9 cellular contexts compared by ENCODE assay signal in the genomic region with DNA sequence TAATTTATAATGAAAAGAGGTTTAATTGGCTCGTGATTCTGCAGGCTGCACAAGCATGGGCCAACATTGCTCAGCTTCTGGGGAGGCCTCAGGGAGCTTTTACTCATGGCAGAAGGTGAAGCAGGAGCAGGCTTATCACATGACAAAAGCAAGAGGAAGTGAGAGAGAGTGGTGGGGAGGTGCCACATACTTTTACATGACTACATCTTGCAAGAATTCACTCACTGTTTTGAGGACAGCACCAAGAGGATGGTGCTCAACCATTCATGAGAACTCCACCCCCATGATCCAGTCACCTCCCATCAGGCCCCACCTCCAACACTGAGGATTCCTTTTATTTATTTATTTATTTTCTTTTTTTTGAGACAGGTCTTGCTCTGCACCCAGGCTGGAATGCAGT. TPM values are rescaled to one million over a fixed set of nuclear protein-coding genes. Genes with fewer than 3 reads are reported as not detected.
A peak's percentile ranks its signal among the peaks of the same experiment; 100 is the strongest.
DNase-seq lines count a peak whose midpoint lies in the region; TF ChIP-seq lines count a peak whose summit lies in the region.
"Had no signal": no experiment of that assay in that cellular context is flagged by ENCODE, and none has a peak within 500 bp of the region (broad histone marks: within the 10 kb centered on the region; RNA-seq: fewer than 3 reads in every experiment).

No MANE protein-coding gene starts in this region.

- H3K4me3 Mint-ChIP-seq in activated CD4-positive, alpha-beta T cell treated with anti-CD3 and anti-CD28 coated beads, Interleukin-2, amount 10 ng/mL, durations not matched to agents 24 days and 14 days: no peak overlapping the region

- DNase-seq in activated CD4-positive, alpha-beta T cell treated with anti-CD3 and anti-CD28 coated beads for 48 hours: peak; percentile 21
- DNase-seq in activated CD4-positive, alpha-beta T cell treated with anti-CD3 and anti-CD28 coated beads, Interleukin-2, amount 10 ng/mL, durations not matched to agents 24 days and 14 days: no peak
- DNase-seq in NCI-H226 (peak; percentile 90), choroid plexus epithelial cell (ENCODE audit: low read depth) (peak; percentile 90), renal cortical epithelial cell (ENCODE audit: low read depth) (peak; percentile 95), HEK293T (ENCODE audit: extremely low spot score) (no peak), germinal center (ENCODE audit: low spot score) (no peak), NCI-H1048 (lab: John Stamatoyannopoulos, UW) (no peak)

- intact Hi-C loops in activated CD4-positive, alpha-beta T cell treated with anti-CD3 and anti-CD28 coated beads, Interleukin-2, amount 10 ng/mL, durations not matched to agents 24 days and 14 days (cut with micrococcal nuclease): no loop called here

- H3K4me3 ChIP-seq in choroid plexus epithelial cell (ENCODE audit: low read depth, low read length): no peak overlapping the region

- no peak overlapping the region for H3K27ac Mint-ChIP-seq in activated CD4-positive, alpha-beta T cell treated with anti-CD3 and anti-CD28 coated beads, Interleukin-2, amount 10 ng/mL, durations not matched to agents 24 days and 14 days
- H3K27ac Mint-ChIP-seq: activated T-helper 2 cell treated with anti-CD3 and anti-CD28 coated beads, Interferon-gamma antibody, Interleukin-2, Interleukin-4, amounts not matched to agents 10 μg/mL and 5 μg/mL and 100 μg/mL, durations not matched to agents 14 hours and 24 hours and 36 hours had no signal

- POLR2A ChIA-PET in HEK293T (lab: Yijun Ruan, JAX): no interaction called here

- no peaks in the 10 kb centered on the region for H3K9me3 Mint-ChIP-seq in activated CD4-positive, alpha-beta T cell treated with anti-CD3 and anti-CD28 coated beads, Interleukin-2, amount 10 ng/mL, durations not matched to agents 24 days and 14 days
- H3K9me3 Mint-ChIP-seq: activated T-helper 2 cell treated with anti-CD3 and anti-CD28 coated beads, Interferon-gamma antibody, Interleukin-2, Interleukin-4, amounts not matched to agents 10 μg/mL and 5 μg/mL and 100 μg/mL, durations not matched to agents 14 hours and 24 hours and 36 hours had no signal

- CTCF ChIA-PET in HEK293T (lab: Yijun Ruan, JAX): no interaction called here

- no peaks in the 10 kb centered on the region for H3K27me3 Mint-ChIP-seq in activated CD4-positive, alpha-beta T cell treated with anti-CD3 and anti-CD28 coated beads, Interleukin-2, amount 10 ng/mL, durations not matched to agents 24 days and 14 days

- peaks cover 17% of the 10 kb centered on the region for H3K4me1 Mint-ChIP-seq in activated CD4-positive, alpha-beta T cell treated with anti-CD3 and anti-CD28 coated beads, Interleukin-2, amount 10 ng/mL, durations not matched to agents 24 days and 14 days

- no peaks in the 10 kb centered on the region for H3K36me3 Mint-ChIP-seq in activated CD4-positive, alpha-beta T cell treated with anti-CD3 and anti-CD28 coated beads, Interleukin-2, amount 10 ng/mL, durations not matched to agents 24 days and 14 days (ENCODE audit: low read depth)

- no peak for TF ChIP-seq CTCF in choroid plexus epithelial cell (conservative IDR thresholded peaks at IDR 0.05; ENCODE audit: low read depth, low read length)

TF ChIP-seq in HEK293T, 16 proteins besides CTCF, POLR2A, EP300 and RAD21:
- no peak for TF ChIP-seq ELF4 (IDR thresholded peaks at IDR 0.05)
- TF ChIP-seq FOXA1 (IDR thresholded peaks at IDR 0.05): no peak
- TF ChIP-seq ARNT (IDR thresholded peaks at IDR 0.05): no peak
- TF ChIP-seq FOXK2 (IDR thresholded peaks at IDR 0.05): no peak
- TF ChIP-seq L3MBTL2 (conservative IDR thresholded peaks at IDR 0.05): no peak
- TF ChIP-seq HDGF (IDR thresholded peaks at IDR 0.05; ENCODE audit: borderline replicate concordance): no peak
- no peak for TF ChIP-seq TARDBP (IDR thresholded peaks at IDR 0.05)
- no peak for TF ChIP-seq NFRKB (IDR thresholded peaks at IDR 0.05)
- TF ChIP-seq SUZ12 (IDR thresholded peaks at IDR 0.05): no peak
- no peak for TF ChIP-seq BHLHE40 (IDR thresholded peaks at IDR 0.05; ENCODE audit: borderline replicate concordance)
- no peak for TF ChIP-seq FOXM1 (IDR thresholded peaks at IDR 0.05; ENCODE audit: borderline replicate concordance)
- TF ChIP-seq SP1 (IDR thresholded peaks at IDR 0.05): no peak
- TF ChIP-seq LEF1 (IDR thresholded peaks at IDR 0.05; ENCODE audit: borderline replicate concordance): no peak
- no peak for TF ChIP-seq CTBP1 (IDR thresholded peaks at IDR 0.05; ENCODE audit: borderline replicate concordance)
- TF ChIP-seq, protein P1, sequence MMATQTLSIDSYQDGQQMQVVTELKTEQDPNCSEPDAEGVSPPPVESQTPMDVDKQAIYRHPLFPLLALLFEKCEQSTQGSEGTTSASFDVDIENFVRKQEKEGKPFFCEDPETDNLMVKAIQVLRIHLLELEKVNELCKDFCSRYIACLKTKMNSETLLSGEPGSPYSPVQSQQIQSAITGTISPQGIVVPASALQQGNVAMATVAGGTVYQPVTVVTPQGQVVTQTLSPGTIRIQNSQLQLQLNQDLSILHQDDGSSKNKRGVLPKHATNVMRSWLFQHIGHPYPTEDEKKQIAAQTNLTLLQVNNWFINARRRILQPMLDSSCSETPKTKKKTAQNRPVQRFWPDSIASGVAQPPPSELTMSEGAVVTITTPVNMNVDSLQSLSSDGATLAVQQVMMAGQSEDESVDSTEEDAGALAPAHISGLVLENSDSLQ (IDR thresholded peaks at IDR 0.05): no peak
- no peak for TF ChIP-seq ZNF384 (IDR thresholded peaks at IDR 0.05)

RNA-seq across cellular contexts. Expression of gene PLEKHM2, which starts 5.5 kb away (rescaled TPM):
- total RNA-seq in activated CD4-positive, alpha-beta T cell treated with anti-CD3 and anti-CD28 coated beads, Interleukin-2, amount 10 ng/mL, durations not matched to agents 24 days and 14 days: 59.9 and 60.3 TPM in 2 replicates
- 46.4 and 77.7 TPM in 2 replicates for total RNA-seq in renal cortical epithelial cell

RNA-seq across cellular contexts. Expression of gene SLC25A34, which starts 57.5 kb away (rescaled TPM):
- total RNA-seq in activated CD4-positive, alpha-beta T cell treated with anti-CD3 and anti-CD28 coated beads, Interleukin-2, amount 10 ng/mL, durations not matched to agents 24 days and 14 days: 1.4 and 1.5 TPM in 2 replicates
- total RNA-seq in renal cortical epithelial cell: 0.50 TPM in 1 of 2 replicates, not detected in the other

Comparison
In these comparisons a context has a peak if more than half of its experiments do, and no peak if none do; other contexts are left out.
1. DNase-seq: peak in activated CD4-positive, alpha-beta T cell treated with anti-CD3 and anti-CD28 coated beads for 48 hours (single experiment), NCI-H226 (single experiment), choroid plexus epithelial cell (single experiment) and renal cortical epithelial cell (single experiment); none in activated CD4-positive, alpha-beta T cell treated with anti-CD3 and anti-CD28 coated beads, Interleukin-2, amount 10 ng/mL, durations not matched to agents 24 days and 14 days (single experiment), HEK293T (single experiment), germinal center (single experiment) and NCI-H1048 (single experiment).